Comparison of ENCODE assay signal across 10 cellular contexts in genomic region chrX:150680974-150681373, GRCh38. TPM values are rescaled to one million over a fixed set of nuclear protein-coding genes. Genes with fewer than 3 reads are reported as not detected.
A peak's percentile ranks its signal among the peaks of the same experiment; 100 is the strongest.
DNase-seq lines count a peak whose midpoint lies in the region; ATAC-seq and TF ChIP-seq lines count a peak whose summit lies in the region.
"Had no signal": no experiment of that assay in that cellular context is flagged by ENCODE, and none has a peak within 500 bp of the region (broad histone marks: within the 10 kb centered on the region; RNA-seq: fewer than 3 reads in every experiment).

No MANE protein-coding gene starts in this region.

- peak; percentile 18 for DNase-seq in activated CD8-positive, alpha-beta T cell treated with anti-CD3 and anti-CD28 coated beads for 36 hours
- DNase-seq in activated CD8-positive, alpha-beta T cell treated with anti-CD3 and anti-CD28 coated beads, Interleukin-2, amount 10 ng/mL, durations not matched to agents 7 days and 5 days: no peak
- DNase-seq in NCI-H2196 treated with DMSO at 0.1 percent for 48 hours (lab: John Stamatoyannopoulos, UW; ENCODE audit: unreplicated experiment) (peak; percentile 16), epithelial cell of esophagus (ENCODE audit: low read depth) (peak; percentile 50), retinal pigment epithelial cell (ENCODE audit: low read depth) (no peak)
- DNase-seq in stimulated activated naive CD4-positive, alpha-beta T cell treated with Interleukin-2 at 50 U/mL for 16 hours (lab: John Stamatoyannopoulos, UW): no peak
- DNase-seq: naive B cell had no signal

- H3K4me3 Mint-ChIP-seq in activated CD8-positive, alpha-beta T cell treated with anti-CD3 and anti-CD28 coated beads for 36 hours: no peak overlapping the region
- H3K4me3 Mint-ChIP-seq in activated CD8-positive, alpha-beta T cell treated with anti-CD3 and anti-CD28 coated beads, Interleukin-2, amount 10 ng/mL, durations not matched to agents 7 days and 5 days: no peak overlapping the region
- H3K4me3 Mint-ChIP-seq: activated naive CD4-positive, alpha-beta T cell treated with anti-CD3 and anti-CD28 coated beads, Interleukin-2, amount 50 U/mL, for 24 hours; naive B cell had no signal

- intact Hi-C loops in activated CD8-positive, alpha-beta T cell treated with anti-CD3 and anti-CD28 coated beads for 36 hours (cut with micrococcal nuclease): loop anchor here (5.0 kb wide), 1 partner anchor 319 kb away; the partner anchor contains the start of gene MAMLD1

- CTCF ChIA-PET in activated CD8-positive, alpha-beta T cell treated with anti-CD3 and anti-CD28 coated beads for 36 hours (lab: Charles Lee): interaction anchor here (1.0 to 4.9 kb wide), 2 partner anchors 35 to 195 kb away, joined by 3 to 60 read pairs; no protein-coding TSS in a partner anchor
- CTCF ChIA-PET in activated CD8-positive, alpha-beta T cell treated with anti-CD3 and anti-CD28 coated beads, Interleukin-2, amount 10 ng/mL, durations not matched to agents 7 days and 5 days (lab: Charles Lee): interaction anchor here (0.7 to 3.9 kb wide), 5 partner anchors 13 to 730 kb away, joined by 3 to 47 read pairs (median 3); partner anchors contain the start of gene MTMR1

- H3K27me3 Mint-ChIP-seq in activated CD8-positive, alpha-beta T cell treated with anti-CD3 and anti-CD28 coated beads for 36 hours: no peaks in the 10 kb centered on the region
- no peaks in the 10 kb centered on the region for H3K27me3 Mint-ChIP-seq in activated CD8-positive, alpha-beta T cell treated with anti-CD3 and anti-CD28 coated beads, Interleukin-2, amount 10 ng/mL, durations not matched to agents 7 days and 5 days (ENCODE audit: low read depth)
- H3K27me3 Mint-ChIP-seq: activated naive CD4-positive, alpha-beta T cell treated with anti-CD3 and anti-CD28 coated beads, Interleukin-2, amount 50 U/mL, for 24 hours had no signal

- POLR2A ChIA-PET in activated CD8-positive, alpha-beta T cell treated with anti-CD3 and anti-CD28 coated beads for 36 hours (lab: Charles Lee): no interaction called here
- POLR2A ChIA-PET in activated CD8-positive, alpha-beta T cell treated with anti-CD3 and anti-CD28 coated beads, Interleukin-2, amount 10 ng/mL, durations not matched to agents 7 days and 5 days (lab: Charles Lee): no interaction called here

- no peak overlapping the region for H3K4me3 ChIP-seq in epithelial cell of esophagus (ENCODE audit: low read length)
- H3K4me3 ChIP-seq in retinal pigment epithelial cell (ENCODE audit: low read length): no peak overlapping the region

- peaks cover 2% of the 10 kb centered on the region for H3K4me1 Mint-ChIP-seq in activated CD8-positive, alpha-beta T cell treated with anti-CD3 and anti-CD28 coated beads for 36 hours (ENCODE audit: low read depth)
- peaks cover 3% of the 10 kb centered on the region for H3K4me1 Mint-ChIP-seq in activated CD8-positive, alpha-beta T cell treated with anti-CD3 and anti-CD28 coated beads, Interleukin-2, amount 10 ng/mL, durations not matched to agents 7 days and 5 days (ENCODE audit: low read depth)

- peak; percentile 29 for TF ChIP-seq CTCF in activated CD8-positive, alpha-beta T cell treated with anti-CD3 and anti-CD28 coated beads for 36 hours (IDR thresholded peaks at IDR 0.05)
- peak; percentile 68 for TF ChIP-seq CTCF in epithelial cell of esophagus (IDR thresholded peaks at IDR 0.05; ENCODE audit: insufficient read depth, low read depth, low read length, missing control alignments)
- TF ChIP-seq CTCF in retinal pigment epithelial cell (conservative IDR thresholded peaks at IDR 0.05; ENCODE audit: low read depth, low read length): peak; percentile 52

- ATAC-seq in activated CD8-positive, alpha-beta T cell treated with anti-CD3 and anti-CD28 coated beads for 36 hours: peak; percentile 65
- no peak for ATAC-seq in activated CD8-positive, alpha-beta T cell treated with anti-CD3 and anti-CD28 coated beads, Interleukin-2, amount 10 ng/mL, durations not matched to agents 7 days and 5 days
- no peak for ATAC-seq in GM21367 (IDR thresholded peaks at IDR 0.05; ENCODE audit: unreplicated experiment)
- no peak for ATAC-seq in GM18861 (IDR thresholded peaks at IDR 0.05; ENCODE audit: unreplicated experiment)

- H3K27ac Mint-ChIP-seq in activated CD8-positive, alpha-beta T cell treated with anti-CD3 and anti-CD28 coated beads for 36 hours: no peak overlapping the region
- no peak overlapping the region for H3K27ac Mint-ChIP-seq in activated CD8-positive, alpha-beta T cell treated with anti-CD3 and anti-CD28 coated beads, Interleukin-2, amount 10 ng/mL, durations not matched to agents 7 days and 5 days
- H3K27ac Mint-ChIP-seq: activated naive CD4-positive, alpha-beta T cell treated with anti-CD3 and anti-CD28 coated beads, Interleukin-2, amount 50 U/mL, for 24 hours had no signal

- H3K9me3 Mint-ChIP-seq in activated CD8-positive, alpha-beta T cell treated with anti-CD3 and anti-CD28 coated beads for 36 hours: no peaks in the 10 kb centered on the region
- H3K9me3 Mint-ChIP-seq in activated CD8-positive, alpha-beta T cell treated with anti-CD3 and anti-CD28 coated beads, Interleukin-2, amount 10 ng/mL, durations not matched to agents 7 days and 5 days (ENCODE audit: insufficient read depth): no peaks in the 10 kb centered on the region
- H3K9me3 Mint-ChIP-seq: activated naive CD4-positive, alpha-beta T cell treated with anti-CD3 and anti-CD28 coated beads, Interleukin-2, amount 50 U/mL, for 24 hours had no signal

- no peaks in the 10 kb centered on the region for H3K36me3 Mint-ChIP-seq in activated CD8-positive, alpha-beta T cell treated with anti-CD3 and anti-CD28 coated beads for 36 hours (ENCODE audit: low read depth)
- no peaks in the 10 kb centered on the region for H3K36me3 Mint-ChIP-seq in activated CD8-positive, alpha-beta T cell treated with anti-CD3 and anti-CD28 coated beads, Interleukin-2, amount 10 ng/mL, durations not matched to agents 7 days and 5 days (ENCODE audit: low read depth)
- H3K36me3 Mint-ChIP-seq: activated naive CD4-positive, alpha-beta T cell treated with anti-CD3 and anti-CD28 coated beads, Interleukin-2, amount 50 U/mL, for 24 hours; naive B cell had no signal

RNA-seq across cellular contexts. Expression of gene MTMR1, which starts 12.2 kb away (rescaled TPM):
- 10 to 100 TPM; 32.8 to 38.6 TPM for total RNA-seq in activated CD8-positive, alpha-beta T cell treated with anti-CD3 and anti-CD28 coated beads for 36 hours
- total RNA-seq in activated CD8-positive, alpha-beta T cell treated with anti-CD3 and anti-CD28 coated beads, Interleukin-2, amount 10 ng/mL, durations not matched to agents 7 days and 5 days: 10 to 100 TPM; 45.0 to 49.4 TPM

Comparison
In these comparisons a context has a peak if more than half of its experiments do, and no peak if none do; other contexts are left out.
1. DNase-seq: peak in activated CD8-positive, alpha-beta T cell treated with anti-CD3 and anti-CD28 coated beads for 36 hours (single experiment), NCI-H2196 treated with DMSO at 0.1 percent for 48 hours (single experiment) and epithelial cell of esophagus (single experiment); none in activated CD8-positive, alpha-beta T cell treated with anti-CD3 and anti-CD28 coated beads, Interleukin-2, amount 10 ng/mL, durations not matched to agents 7 days and 5 days (single experiment), retinal pigment epithelial cell (single experiment) and stimulated activated naive CD4-positive, alpha-beta T cell treated with Interleukin-2 at 50 U/mL for 16 hours (single experiment).
2. Peak in every context shown above with its lines, with median percentiles within 50 percentile points of each other: CTCF ChIP-seq.